ENCODE assay signal across 7 cellular contexts in genomic region chr1:180230416-180230790, GRCh38. TPM values are rescaled to one million over a fixed set of nuclear protein-coding genes. Genes with fewer than 3 reads are reported as not detected.
DNase-seq lines count a peak whose midpoint lies in the region; ATAC-seq and TF ChIP-seq lines count a peak whose summit lies in the region.

No MANE protein-coding gene starts in this region.

- no peaks in the 10 kb centered on the region for H4K20me1 ChIP-seq in PC-9 (ENCODE audit: insufficient read depth)

- H3K9me3 ChIP-seq in PC-9 (ENCODE audit: insufficient read depth, low read depth): no peaks in the 10 kb centered on the region
- H3K9me3 ChIP-seq in esophagus muscularis mucosa: no peaks in the 10 kb centered on the region
- H3K9me3 ChIP-seq in sigmoid colon: no peaks in the 10 kb centered on the region

- H3K27ac ChIP-seq in PC-9 (no peak overlapping the region), esophagus muscularis mucosa (replicated peaks in 1 of 4) (no peak overlapping the region), sigmoid colon (no peak overlapping the region)

- no peak for TF ChIP-seq CTCF in PC-9 (conservative IDR thresholded peaks at IDR 0.05)
- TF ChIP-seq CTCF in esophagus muscularis mucosa (IDR thresholded peaks at IDR 0.05): no peak
- no peak for TF ChIP-seq CTCF in sigmoid colon (IDR thresholded peaks at IDR 0.05)

- H3K4me1 ChIP-seq in PC-9 (replicated peaks; ENCODE audit: insufficient read depth) (0 out of 2 replicates have a peak, but pooled peaks cover 4% of the 10 kb centered on the region), esophagus muscularis mucosa (peaks cover 53 to 66% (median 62%) of the 10 kb centered on the region in 4 donors), sigmoid colon (peaks cover 0 to 58% (median 54%) of the 10 kb centered on the region in 4 donors)

- H3K27me3 ChIP-seq in PC-9 (ENCODE audit: insufficient read depth, low read depth) (peaks cover 28% of the 10 kb centered on the region), esophagus muscularis mucosa (peaks cover 10 to 100% (median 81%) of the 10 kb centered on the region in 4 donors), sigmoid colon (peaks cover 76 to 100% (median 96%) of the 10 kb centered on the region in 3 donors)

- CTCF ChIA-PET in PC-9 (lab: Charles Lee): no interaction called here

- peaks cover 10% of the 10 kb centered on the region; the same call in 1 of the 2 replicates for H3F3A ChIP-seq in PC-9 (ENCODE audit: insufficient read depth, low read depth)

- no peaks in the 10 kb centered on the region for H3K79me2 ChIP-seq in PC-9 (ENCODE audit: low read depth)

- H3K9me2 ChIP-seq in PC-9 (ENCODE audit: insufficient read depth): no peaks in the 10 kb centered on the region

- TF ChIP-seq EP300 in esophagus muscularis mucosa (IDR thresholded peaks at IDR 0.05): no peak
- TF ChIP-seq EP300 in sigmoid colon (IDR thresholded peaks at IDR 0.05): no peak

- BruUV-seq in PC-9 (replicated peaks; lab: Mats Ljungman, UMichigan): no TSS peak

- H3K4me3 ChIP-seq in PC-9: peak overlapping the region; percentile 78
- peak overlapping the region; percentile 58 to 72 (median 62) for H3K4me3 ChIP-seq in esophagus muscularis mucosa
- H3K4me3 ChIP-seq in sigmoid colon: peak overlapping the region; percentile 26 to 56 (median 50)

- H3K4me2 ChIP-seq in PC-9: peak overlapping the region; percentile 100

- no peak for TF ChIP-seq POLR2A in esophagus muscularis mucosa (IDR thresholded peaks at IDR 0.05; ENCODE audit: low read depth)
- no peak for TF ChIP-seq POLR2A in sigmoid colon (IDR thresholded peaks at IDR 0.05)

- ATAC-seq in GM19395 (IDR thresholded peaks at IDR 0.05; ENCODE audit: unreplicated experiment) (peak; percentile 14), GM21390 (IDR thresholded peaks at IDR 0.05; ENCODE audit: unreplicated experiment) (no peak), HG02678 (IDR thresholded peaks at IDR 0.05; ENCODE audit: unreplicated experiment) (no peak)

- POLR2A ChIA-PET in PC-9 (lab: Charles Lee; ENCODE audit: unreplicated experiment): no interaction called here

- H3K36me3 ChIP-seq in PC-9 (ENCODE audit: low read depth): no peaks in the 10 kb centered on the region
- H3K36me3 ChIP-seq in esophagus muscularis mucosa: no peaks in the 10 kb centered on the region
- no peaks in the 10 kb centered on the region for H3K36me3 ChIP-seq in sigmoid colon

- intact Hi-C loops in PC-9 (cut with micrococcal nuclease; ENCODE audit: unreplicated experiment) (no loop called here), esophagus muscularis mucosa (cut with DNase I) (no loop called here), sigmoid colon (cut with DNase I) (no loop called here)

- peak in 1 of 2 experiments; percentile 28 for DNase-seq in PC-9
- DNase-seq in esophagus muscularis mucosa (ENCODE audit: extremely low spot score): no peak
- DNase-seq in sigmoid colon: no peak
- DNase-seq in T-helper 9 cell: no peak

- 0% methylated on average over 20 of the region's 28 CpGs for WGBS in esophagus muscularis mucosa
- WGBS in sigmoid colon, 2 donors: 1% methylated on average over 28 of the region's 28 CpGs

- peak overlapping the region; percentile 92 for H2AFZ ChIP-seq in PC-9

RNA-seq across cellular contexts. Expression of gene LHX4, which starts 0.3 kb away (rescaled TPM):
- total RNA-seq in PC-9 (2021) (0.08 and 0.28 TPM in 2 replicates), esophagus muscularis mucosa (not detected), sigmoid colon (not detected)
- under 1 TPM; 0.44 to 0.92 (median 0.60) TPM for polyA plus RNA-seq in sigmoid colon
